In the genomic region with DNA sequence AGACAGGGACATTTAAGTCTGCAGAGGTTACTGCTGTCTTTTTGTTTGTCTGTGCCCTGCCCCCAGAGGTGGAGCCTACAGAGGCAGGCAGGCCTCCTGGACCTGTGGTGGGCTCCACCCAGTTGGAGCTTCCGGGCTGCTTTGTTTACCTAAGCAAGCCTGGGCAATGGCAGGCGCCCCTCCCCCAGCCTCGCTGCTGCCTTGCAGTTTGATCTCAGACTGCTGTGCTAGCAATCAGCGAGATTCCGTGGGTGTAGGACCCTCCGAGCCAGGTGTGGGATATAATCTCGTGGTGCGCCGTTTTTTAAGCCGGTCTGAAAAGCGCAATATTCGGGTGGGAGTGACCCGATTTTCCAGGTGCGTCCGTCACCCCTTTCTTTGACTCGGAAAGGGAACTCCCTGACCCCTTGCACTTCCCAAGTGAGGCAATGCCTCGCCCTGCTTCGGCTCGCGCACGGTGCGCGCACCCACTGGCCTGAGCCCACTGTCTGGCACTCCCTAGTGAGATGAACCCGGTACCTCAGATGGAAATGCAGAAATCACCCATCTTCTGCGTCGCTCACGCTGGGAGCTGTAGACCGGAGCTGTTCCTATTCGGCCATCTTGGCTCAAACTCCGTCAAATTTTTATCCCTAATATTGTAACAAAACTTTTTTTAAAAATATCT, we compare ENCODE assay signal across 7 cellular contexts.
DNase-seq lines count a peak whose midpoint lies in the region; ATAC-seq, FAIRE-seq and TF ChIP-seq lines count a peak whose summit lies in the region.
"Not testable (repeated sequence)": the region's sequence is repeated elsewhere in the genome, so short reads cannot be mapped to it uniquely, and the experiment has no call there.

No MANE protein-coding gene starts in this region.

- H3K4me3 Mint-ChIP-seq in WTC11: peak overlapping the region; percentile 70
- not testable (repeated sequence) for H3K4me3 Mint-ChIP-seq in neural progenitor cell

- not testable (repeated sequence) for H3K4me1 Mint-ChIP-seq in WTC11, neural progenitor cell

- H3K4me3 ChIP-seq in H7 (ENCODE audit: insufficient read depth, low read depth, low read length): peak overlapping the region; percentile 19
- H3K4me3 ChIP-seq in HUES64 (ENCODE audit: low read length): peak overlapping the region; percentile 50
- peak overlapping the region; percentile 43 for H3K4me3 ChIP-seq in iPS-11a (ENCODE audit: low read depth, low read length)
- not testable (repeated sequence) for H3K4me3 ChIP-seq in HepG2 (replicated peaks in 1 of 3; ENCODE audit: insufficient read depth in 1 of 3, low read depth in 2 of 3, low read length in 3 of 3)
- peak overlapping the region; percentile 42 for H3K4me3 ChIP-seq in neural progenitor cell

- not testable (repeated sequence) for TF ChIP-seq POLR2A in HepG2 (IDR thresholded peaks at IDR 0.05; ENCODE audit: insufficient read depth in 1 of 2, low read depth in 2 of 2, low read length in 2 of 2)

- TF ChIP-seq CTCF in C4-2B (conservative IDR thresholded peaks at IDR 0.05); WTC11 (IDR thresholded peaks at IDR 0.05); HepG2 (CRISPR knock-in tag; IDR thresholded peaks at IDR 0.05); neural progenitor cell (IDR thresholded peaks at IDR 0.05): not testable (repeated sequence)

- H3K36me3 ChIP-seq in H7 (replicated peaks; ENCODE audit: control insufficient read depth, insufficient read depth, low read length); HUES64 (ENCODE audit: insufficient read depth, low read length); HepG2 (replicated peaks in 1 of 2; ENCODE audit: control insufficient read depth in 1 of 2, insufficient read depth in 2 of 2, low read length in 2 of 2); neural progenitor cell: not testable (repeated sequence)

- not testable (repeated sequence) for TF ChIP-seq EP300 in HepG2 (IDR thresholded peaks at IDR 0.05; ENCODE audit: low read depth in 2 of 2, low read length in 2 of 2); HepG2 (CRISPR knock-in tag; IDR thresholded peaks at IDR 0.05; ENCODE audit: borderline replicate concordance)

- BruUV-seq in HepG2 (replicated peaks; lab: Mats Ljungman, UMichigan): not testable (repeated sequence)

- intact Hi-C loops in HepG2 (cut with micrococcal nuclease; ENCODE audit: unreplicated experiment): not testable (repeated sequence)

- H3K9ac ChIP-seq in HUES64 (ENCODE audit: low read depth, low read length); HepG2 (ENCODE audit: insufficient read depth, low read depth, low read length); neural progenitor cell: not testable (repeated sequence)

- H3K27me3 ChIP-seq in H7 (ENCODE audit: control insufficient read depth, insufficient read depth, low read length); HepG2 (ENCODE audit: control insufficient read depth in 1 of 2, insufficient read depth in 2 of 2, low read length in 2 of 2): not testable (repeated sequence)
- H3K27me3 ChIP-seq in HUES64 (ENCODE audit: insufficient read depth, low read length): peaks cover 27% of the 10 kb centered on the region
- H3K27me3 ChIP-seq in neural progenitor cell: peaks cover 18% of the 10 kb centered on the region

- H3K27me3 Mint-ChIP-seq in WTC11 (ENCODE audit: low read depth): peaks cover 64% of the 10 kb centered on the region
- H3K27me3 Mint-ChIP-seq in neural progenitor cell (ENCODE audit: insufficient read depth, low read depth): not testable (repeated sequence)

- not testable (repeated sequence) for H2AFZ ChIP-seq in HepG2 (ENCODE audit: low read length)
- peak overlapping the region; percentile 82 for H2AFZ ChIP-seq in neural progenitor cell (replicated peaks)

- peak overlapping the region; percentile 41; the same call in 1 of the 2 replicates for H3K27ac ChIP-seq in C4-2B
- not testable (repeated sequence) for H3K27ac ChIP-seq in HUES64 (ENCODE audit: low read depth, low read length); HepG2 (ENCODE audit: extremely low read length, insufficient read depth, low read length); neural progenitor cell

- H3K4me2 ChIP-seq in HepG2 (ENCODE audit: low read depth, low read length): not testable (repeated sequence)
- peak overlapping the region; percentile 63 for H3K4me2 ChIP-seq in neural progenitor cell

- H4K20me1 ChIP-seq in HepG2 (ENCODE audit: insufficient read depth, low read length); neural progenitor cell (ENCODE audit: low read depth): not testable (repeated sequence)

- not testable (repeated sequence) for H3K27ac Mint-ChIP-seq in WTC11, neural progenitor cell

- in situ Hi-C loops in HepG2 (cut with HindIII; ENCODE audit: extremely low pct_ligation_motif_present, low pct_unique_long_range_greater_than_20kb): not testable (repeated sequence)

- H3F3A ChIP-seq in neural progenitor cell (ENCODE audit: low read depth): not testable (repeated sequence)

- 31% methylated on average over 10 of the region's 30 CpGs for WGBS in HUES64
- 65% methylated on average over 9 of the region's 30 CpGs for WGBS in HepG2 (ENCODE audit: low lambda C conversion rate)

- TF ChIP-seq RAD21 in HepG2 (CRISPR knock-in tag; IDR thresholded peaks at IDR 0.05): not testable (repeated sequence)

- not testable (repeated sequence) for H3K4me1 ChIP-seq in HUES64 (ENCODE audit: insufficient read depth, low read length); HepG2 (ENCODE audit: insufficient read depth, low read length); neural progenitor cell

- peaks cover 39% of the 10 kb centered on the region for H3K36me3 Mint-ChIP-seq in WTC11
- not testable (repeated sequence) for H3K36me3 Mint-ChIP-seq in neural progenitor cell

- not testable (repeated sequence) for FAIRE-seq in HepG2 (lab: Jason Lieb, UNC)

- POLR2A ChIA-PET in WTC11 (lab: Charles Lee); HepG2 (lab: Yijun Ruan, JAX): not testable (repeated sequence)

- not testable (repeated sequence) for DNase-seq in H7; HepG2 (ENCODE audit: low spot score); neural progenitor cell (ENCODE audit: low spot score)
- DNase-seq in WTC11 (ENCODE audit: low spot score): peak; percentile 46

- H3K9me3 ChIP-seq in HUES64 (ENCODE audit: insufficient read depth, low read depth, low read length); HepG2 (ENCODE audit: low read length); neural progenitor cell (ENCODE audit: low read depth): not testable (repeated sequence)

- ATAC-seq in WTC11, HepG2: not testable (repeated sequence)

- CTCF ChIA-PET in WTC11 (lab: Charles Lee); HepG2 (lab: Yijun Ruan, JAX; ENCODE audit: low intra/inter-chr PET ratio, low total read pairs): not testable (repeated sequence)

- H3K9me3 Mint-ChIP-seq in WTC11 (peaks cover 53% of the 10 kb centered on the region), neural progenitor cell (peaks cover 36% of the 10 kb centered on the region)

- not testable (repeated sequence) for H3K79me2 ChIP-seq in HepG2 (ENCODE audit: insufficient read depth, low read length); neural progenitor cell (ENCODE audit: low read depth)

TF ChIP-seq in HepG2, 621 proteins besides CTCF, POLR2A, EP300 and RAD21 (continues in another document):
- TF ChIP-seq, protein P1, sequence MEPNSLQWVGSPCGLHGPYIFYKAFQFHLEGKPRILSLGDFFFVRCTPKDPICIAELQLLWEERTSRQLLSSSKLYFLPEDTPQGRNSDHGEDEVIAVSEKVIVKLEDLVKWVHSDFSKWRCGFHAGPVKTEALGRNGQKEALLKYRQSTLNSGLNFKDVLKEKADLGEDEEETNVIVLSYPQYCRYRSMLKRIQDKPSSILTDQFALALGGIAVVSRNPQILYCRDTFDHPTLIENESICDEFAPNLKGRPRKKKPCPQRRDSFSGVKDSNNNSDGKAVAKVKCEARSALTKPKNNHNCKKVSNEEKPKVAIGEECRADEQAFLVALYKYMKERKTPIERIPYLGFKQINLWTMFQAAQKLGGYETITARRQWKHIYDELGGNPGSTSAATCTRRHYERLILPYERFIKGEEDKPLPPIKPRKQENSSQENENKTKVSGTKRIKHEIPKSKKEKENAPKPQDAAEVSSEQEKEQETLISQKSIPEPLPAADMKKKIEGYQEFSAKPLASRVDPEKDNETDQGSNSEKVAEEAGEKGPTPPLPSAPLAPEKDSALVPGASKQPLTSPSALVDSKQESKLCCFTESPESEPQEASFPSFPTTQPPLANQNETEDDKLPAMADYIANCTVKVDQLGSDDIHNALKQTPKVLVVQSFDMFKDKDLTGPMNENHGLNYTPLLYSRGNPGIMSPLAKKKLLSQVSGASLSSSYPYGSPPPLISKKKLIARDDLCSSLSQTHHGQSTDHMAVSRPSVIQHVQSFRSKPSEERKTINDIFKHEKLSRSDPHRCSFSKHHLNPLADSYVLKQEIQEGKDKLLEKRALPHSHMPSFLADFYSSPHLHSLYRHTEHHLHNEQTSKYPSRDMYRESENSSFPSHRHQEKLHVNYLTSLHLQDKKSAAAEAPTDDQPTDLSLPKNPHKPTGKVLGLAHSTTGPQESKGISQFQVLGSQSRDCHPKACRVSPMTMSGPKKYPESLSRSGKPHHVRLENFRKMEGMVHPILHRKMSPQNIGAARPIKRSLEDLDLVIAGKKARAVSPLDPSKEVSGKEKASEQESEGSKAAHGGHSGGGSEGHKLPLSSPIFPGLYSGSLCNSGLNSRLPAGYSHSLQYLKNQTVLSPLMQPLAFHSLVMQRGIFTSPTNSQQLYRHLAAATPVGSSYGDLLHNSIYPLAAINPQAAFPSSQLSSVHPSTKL (CRISPR knock-in tag; IDR thresholded peaks at IDR 0.05): peak; percentile 44
- peak; percentile 68; the same call in 1 of the 2 replicates for TF ChIP-seq ETV5 (CRISPR knock-in tag; IDR thresholded peaks at IDR 0.05; ENCODE audit: borderline replicate concordance)
